ENCODE assay signal across 1 cellular context in the genomic region with DNA sequence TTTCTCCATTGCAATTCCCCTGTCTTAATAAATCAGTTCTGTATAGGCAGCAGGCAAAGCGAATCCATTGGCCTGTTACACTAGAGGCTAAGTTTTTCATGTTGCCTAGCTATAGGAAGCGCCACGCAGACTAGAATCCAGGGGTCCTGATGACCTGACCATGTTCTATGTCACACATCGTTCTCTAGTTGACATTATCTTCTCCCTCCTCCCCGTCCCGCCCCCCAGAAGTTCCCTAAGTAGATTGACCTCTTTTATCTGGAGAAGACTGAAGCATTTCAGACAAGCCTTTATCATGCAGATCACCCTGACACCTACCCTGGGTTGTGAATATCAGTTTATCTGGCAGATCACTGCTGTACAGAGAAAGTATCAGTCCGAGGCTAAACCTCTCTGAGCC.
TF ChIP-seq lines count a peak whose summit lies in the region.

No MANE protein-coding gene starts in this region.

TF ChIP-seq in K562, 482 proteins besides CTCF, POLR2A, EP300 and RAD21:
- TF ChIP-seq ZNF316 (IDR thresholded peaks at IDR 0.05), result no peak
- TF ChIP-seq, protein P1, sequence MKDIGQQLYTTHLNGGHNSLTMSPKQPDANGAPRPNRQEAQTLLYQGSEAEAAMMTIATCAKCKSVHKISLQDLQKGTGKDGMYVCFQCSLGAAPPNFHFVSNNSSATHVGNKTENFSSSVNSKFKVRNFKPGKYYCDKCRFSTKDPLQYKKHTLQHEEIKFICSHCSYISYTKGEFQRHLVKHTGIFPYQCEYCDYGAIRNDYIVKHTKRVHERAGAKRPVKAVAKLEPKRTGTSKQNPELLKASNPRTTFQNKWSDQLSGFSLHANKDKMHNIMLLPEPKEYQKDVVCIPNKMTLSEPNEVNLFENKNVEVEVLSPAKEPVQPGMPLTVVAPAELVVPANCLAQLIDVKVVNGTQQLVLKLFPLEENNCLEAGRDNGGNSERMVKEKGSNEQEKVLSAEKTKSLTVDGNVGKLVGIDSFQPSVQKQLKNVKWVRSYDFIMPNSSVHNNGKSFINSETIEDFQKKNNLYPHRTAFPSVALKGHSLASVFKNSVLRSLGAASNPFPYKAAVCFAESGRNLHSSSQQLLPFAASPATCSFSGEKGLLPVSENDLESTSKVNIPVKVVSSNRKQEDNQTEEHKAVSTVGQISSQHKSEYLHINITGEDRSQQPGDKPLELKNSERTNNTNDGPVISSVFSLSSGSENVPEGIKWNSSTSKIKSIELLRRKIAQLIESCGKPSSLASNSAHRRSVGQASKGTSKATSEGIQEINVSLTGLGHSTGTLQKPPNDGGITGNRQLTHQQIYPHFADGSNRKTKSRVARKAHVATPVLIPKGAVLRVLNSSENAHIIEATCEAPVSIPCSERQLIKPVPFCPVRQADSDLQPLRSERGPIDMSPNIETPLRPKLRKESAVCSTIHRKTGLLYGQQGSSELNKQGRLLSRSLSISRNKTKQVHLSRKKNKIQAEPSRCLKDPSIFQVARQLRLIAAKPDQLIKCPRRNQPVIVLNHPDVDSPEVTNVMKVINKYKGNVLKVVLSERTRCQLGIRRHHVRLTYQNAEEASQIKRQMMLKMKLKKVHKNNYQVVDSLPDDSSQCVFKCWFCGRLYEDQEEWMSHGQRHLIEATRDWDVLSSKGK (CRISPR knock-in tag; IDR thresholded peaks at IDR 0.05), result no peak
- no peak for TF ChIP-seq MCM7 (IDR thresholded peaks at IDR 0.05)
- TF ChIP-seq SAP30 (IDR thresholded peaks at IDR 0.05; ENCODE audit: borderline replicate concordance, insufficient read depth, low read depth, low read length, poor library complexity, severe bottlenecking), result no peak
- TF ChIP-seq, protein P2, sequence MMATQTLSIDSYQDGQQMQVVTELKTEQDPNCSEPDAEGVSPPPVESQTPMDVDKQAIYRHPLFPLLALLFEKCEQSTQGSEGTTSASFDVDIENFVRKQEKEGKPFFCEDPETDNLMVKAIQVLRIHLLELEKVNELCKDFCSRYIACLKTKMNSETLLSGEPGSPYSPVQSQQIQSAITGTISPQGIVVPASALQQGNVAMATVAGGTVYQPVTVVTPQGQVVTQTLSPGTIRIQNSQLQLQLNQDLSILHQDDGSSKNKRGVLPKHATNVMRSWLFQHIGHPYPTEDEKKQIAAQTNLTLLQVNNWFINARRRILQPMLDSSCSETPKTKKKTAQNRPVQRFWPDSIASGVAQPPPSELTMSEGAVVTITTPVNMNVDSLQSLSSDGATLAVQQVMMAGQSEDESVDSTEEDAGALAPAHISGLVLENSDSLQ (IDR thresholded peaks at IDR 0.05), result 0 out of 2 replicates have a peak, but pooled peaks have one; percentile 6
- TF ChIP-seq EWSR1 (IDR thresholded peaks at IDR 0.05; ENCODE audit: borderline replicate concordance, low read depth, partially characterized antibody), result no peak
- TF ChIP-seq, protein P3, sequence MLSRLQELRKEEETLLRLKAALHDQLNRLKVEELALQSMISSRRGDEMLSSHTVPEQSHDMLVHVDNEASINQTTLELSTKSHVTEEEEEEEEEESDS (CRISPR knock-in tag; IDR thresholded peaks at IDR 0.05), result no peak
